Comparison of ENCODE assay signal across 8 cellular contexts in genomic region chr3:10344147-10344943, GRCh38. TPM values are rescaled to one million over a fixed set of nuclear protein-coding genes. Genes with fewer than 3 reads are reported as not detected.
A peak's percentile ranks its signal among the peaks of the same experiment; 100 is the strongest.
DNase-seq lines count a peak whose midpoint lies in the region; ATAC-seq and TF ChIP-seq lines count a peak whose summit lies in the region.

No MANE protein-coding gene starts in this region.

- TF ChIP-seq POLR2A in erythroblast (IDR thresholded peaks at IDR 0.05; ENCODE audit: low read length) (no peak), tibial nerve (IDR thresholded peaks at IDR 0.05) (no peak)

- no peak for TF ChIP-seq EP300 in tibial nerve (IDR thresholded peaks at IDR 0.05)

- TF ChIP-seq CTCF in neutrophil (IDR thresholded peaks at IDR 0.05): peak; percentile 55
- peak; percentile 78 to 97 (median 84) for TF ChIP-seq CTCF in tibial nerve (IDR thresholded peaks at IDR 0.05)

- no peaks in the 10 kb centered on the region for H3K4me1 ChIP-seq in neutrophil (ENCODE audit: control insufficient read depth in 1 of 2, insufficient read depth in 1 of 2, low read depth in 1 of 2, low read length in 1 of 2)
- H3K4me1 ChIP-seq in tibial nerve: no peaks in the 10 kb centered on the region

- DNase-seq in SIG-M5 treated with dmso at 0.1 percent for 504 hours (lab: John Stamatoyannopoulos, UW; ENCODE audit: unreplicated experiment) (peak; percentile 54), SIG-M5 (lab: John Stamatoyannopoulos, UW) (no peak), NCI-H82 treated with DMSO at 0.1 percent for 48 hours (lab: John Stamatoyannopoulos, UW; ENCODE audit: unreplicated experiment) (peak; percentile 28), activated T-cell treated with anti-CD3 and anti-CD28 coated beads for 4 hours (peak; percentile 39), erythroblast (lab: John Stamatoyannopoulos, UW) (peak; percentile 36 to 67), tibial nerve (ENCODE audit: low spot score in 2 of 2) (peak in 1 of 2 donors; percentile 58)

- H3K27ac ChIP-seq in neutrophil (no peak overlapping the region), tibial nerve (no peak overlapping the region)

- no peaks in the 10 kb centered on the region for H3K27me3 ChIP-seq in neutrophil
- H3K27me3 ChIP-seq in tibial nerve: no peaks in the 10 kb centered on the region

- H3K4me3 ChIP-seq in neutrophil (ENCODE audit: low read depth in 1 of 2, low read length in 1 of 2): no peak overlapping the region
- H3K4me3 ChIP-seq in tibial nerve: no peak overlapping the region

- no peaks in the 10 kb centered on the region for H3K9me3 ChIP-seq in neutrophil
- H3K9me3 ChIP-seq in tibial nerve: no peaks in the 10 kb centered on the region

- no peaks in the 10 kb centered on the region for H3K36me3 ChIP-seq in neutrophil
- peaks cover 0 to 13% (median 0%) of the 10 kb centered on the region in 3 donors for H3K36me3 ChIP-seq in tibial nerve

- ATAC-seq in HG02973 (IDR thresholded peaks at IDR 0.05; ENCODE audit: unreplicated experiment): no peak

- 11 to 22% methylated on average over 7 to 9 of the region's 9 CpGs for WGBS in tibial nerve, 2 donors

RNA-seq across cellular contexts. Expression of gene SEC13, which starts 23.4 kb away (rescaled TPM):
- total RNA-seq in tibial nerve: 100 to 1,000 TPM in 1 of 4 donors, 10 to 100 TPM in 3; 59.2 to 120 (median 94.5) TPM

RNA-seq across cellular contexts. Expression of gene GHRL, which starts 51.6 kb away (rescaled TPM):
- total RNA-seq in tibial nerve: 1 to 10 TPM in 2 of 4 donors, under 1 TPM in 1, not detected in 1; 0.60 to 3.7 (median 2.9) TPM
